17 cellular contexts compared by ENCODE assay signal in the genomic region with DNA sequence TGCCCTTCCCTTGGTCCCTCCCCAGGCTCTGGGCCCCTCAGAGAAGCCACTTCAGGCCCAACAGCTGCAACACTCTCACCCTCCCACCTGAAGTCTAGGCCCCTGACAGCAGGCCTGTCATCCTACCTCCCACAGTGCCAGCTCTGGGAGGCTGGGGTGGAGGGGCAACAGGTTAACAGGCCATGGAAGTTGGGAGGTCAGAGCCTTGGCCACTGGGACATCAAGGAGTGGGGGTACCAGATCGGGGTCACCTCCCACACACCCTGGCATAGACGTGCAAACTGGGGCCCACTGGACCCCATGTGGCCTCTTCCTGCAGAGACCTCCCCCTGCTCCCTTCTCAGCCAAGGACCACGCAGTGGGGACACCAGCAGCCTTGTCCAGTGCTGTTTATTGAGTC. TPM values are rescaled to one million over a fixed set of nuclear protein-coding genes. Genes with fewer than 3 reads are reported as not detected.
A peak's percentile ranks its signal among the peaks of the same experiment; 100 is the strongest.
DNase-seq lines count a peak whose midpoint lies in the region; ATAC-seq and TF ChIP-seq lines count a peak whose summit lies in the region.
"Had no signal": no experiment of that assay in that cellular context is flagged by ENCODE, and none has a peak within 500 bp of the region (broad histone marks: within the 10 kb centered on the region; RNA-seq: fewer than 3 reads in every experiment).

No MANE protein-coding gene starts in this region.

- no peak overlapping the region for H3K14ac ChIP-seq in neuronal stem cell (ENCODE audit: low read length)

- CTCF ChIA-PET in activated CD8-positive, alpha-beta memory T cell treated with anti-CD3 and anti-CD28 coated beads, Interleukin-2, amount 10 ng/mL, durations not matched to agents 7 days and 5 days (lab: Charles Lee), result interaction anchor here (5.1 kb wide), 1 partner anchor 13 kb away, joined by 55 read pairs; a partner anchor contains a TSS

- H2AK5ac ChIP-seq in neuronal stem cell (ENCODE audit: low read depth, low read length), result no peak overlapping the region

- H3K4me1 Mint-ChIP-seq in activated CD8-positive, alpha-beta memory T cell treated with anti-CD3 and anti-CD28 coated beads, Interleukin-2, amount 10 ng/mL, durations not matched to agents 7 days and 5 days, result peaks cover 29% of the 10 kb centered on the region

- no peak overlapping the region for H3K18ac ChIP-seq in neuronal stem cell (ENCODE audit: low read length)

- H3K27me3 ChIP-seq in Karpas-422 (ENCODE audit: low read length) (no peaks in the 10 kb centered on the region), neuronal stem cell (ENCODE audit: control insufficient read depth in 3 of 3, insufficient read depth in 3 of 3, low read depth in 1 of 3, low read length in 3 of 3) (peaks cover 0 to 2% (median 0%) of the 10 kb centered on the region in 3 experiments), lower lobe of right lung (ENCODE audit: low read depth) (no peaks in the 10 kb centered on the region)
- H3K27me3 ChIP-seq: cardiac muscle cell, heart right ventricle had no signal

- no peak for TF ChIP-seq CTCF in lower lobe of right lung (IDR thresholded peaks at IDR 0.05)
- no peak for TF ChIP-seq CTCF in omental fat pad (IDR thresholded peaks at IDR 0.05)

- no peaks in the 10 kb centered on the region for H3K9me3 Mint-ChIP-seq in activated CD8-positive, alpha-beta memory T cell treated with anti-CD3 and anti-CD28 coated beads, Interleukin-2, amount 10 ng/mL, durations not matched to agents 7 days and 5 days (ENCODE audit: low read depth)
- H3K9me3 Mint-ChIP-seq: H9; stimulated activated naive CD8-positive, alpha-beta T cell treated with anti-CD3 and anti-CD28 coated beads, Interleukin-15, amount 100 ng/mL, for 72 hours had no signal

- no peak overlapping the region for H2BK120ac ChIP-seq in neuronal stem cell (ENCODE audit: low read depth, low read length)

- no peak overlapping the region for H2BK15ac ChIP-seq in neuronal stem cell (ENCODE audit: low read length)

- peak overlapping the region; percentile 36 for H3K27ac Mint-ChIP-seq in activated CD8-positive, alpha-beta memory T cell treated with anti-CD3 and anti-CD28 coated beads, Interleukin-2, amount 10 ng/mL, durations not matched to agents 7 days and 5 days
- H3K27ac Mint-ChIP-seq: H9 had no signal

- H4K91ac ChIP-seq in neuronal stem cell (ENCODE audit: low read depth, low read length, poor library complexity), result no peak overlapping the region

- no peak overlapping the region for H3K4ac ChIP-seq in neuronal stem cell (ENCODE audit: low read length)

- H3K9me3 ChIP-seq in Karpas-422 (ENCODE audit: low read length), result no peaks in the 10 kb centered on the region
- peaks cover 0 to 1% of the 10 kb centered on the region in 2 donors for H3K9me3 ChIP-seq in neuronal stem cell (replicated peaks in 1 of 2; ENCODE audit: control insufficient read depth in 2 of 2, insufficient read depth in 1 of 2, low read depth in 1 of 2, low read length in 2 of 2)
- H3K9me3 ChIP-seq in lower lobe of right lung, result no peaks in the 10 kb centered on the region
- H3K9me3 ChIP-seq: heart right ventricle had no signal

- no peak overlapping the region for H3K23ac ChIP-seq in neuronal stem cell (ENCODE audit: low read depth, low read length, poor library complexity)

- no peaks in the 10 kb centered on the region for H3K27me3 Mint-ChIP-seq in activated CD8-positive, alpha-beta memory T cell treated with anti-CD3 and anti-CD28 coated beads, Interleukin-2, amount 10 ng/mL, durations not matched to agents 7 days and 5 days
- H3K27me3 Mint-ChIP-seq: stimulated activated naive CD8-positive, alpha-beta T cell treated with anti-CD3 and anti-CD28 coated beads, Interleukin-15, amount 100 ng/mL, for 72 hours had no signal

- no peak overlapping the region for H3K27ac ChIP-seq in Karpas-422 (ENCODE audit: low read length)
- peak overlapping the region; percentile 100 for H3K27ac ChIP-seq in caudate nucleus (ENCODE audit: low read depth, low read length)
- H3K27ac ChIP-seq in neuronal stem cell (replicated peaks; ENCODE audit: low read length), result no peak overlapping the region
- H3K27ac ChIP-seq in lower lobe of right lung, result no peak overlapping the region
- H3K27ac ChIP-seq: KMS-11 had no signal

- H3K4me2 ChIP-seq in Karpas-422 (ENCODE audit: low read depth, low read length, poor library complexity, severe bottlenecking) (peak overlapping the region; percentile 77), neuronal stem cell (ENCODE audit: insufficient read depth, low read length, poor library complexity, severe bottlenecking) (no peak overlapping the region)

- peaks cover 44% of the 10 kb centered on the region for H3K79me2 ChIP-seq in Karpas-422 (ENCODE audit: low read length)

- intact Hi-C loops in lower lobe of right lung (cut with DNase I), result no loop called here

- H4K20me1 ChIP-seq in Karpas-422 (ENCODE audit: insufficient read depth, low read depth, low read length), result peaks cover 26% of the 10 kb centered on the region

- no peak overlapping the region for H3K4me3 ChIP-seq in Karpas-422 (ENCODE audit: low read length)
- peak overlapping the region in 1 of 2 donors; percentile 15 for H3K4me3 ChIP-seq in neuronal stem cell (ENCODE audit: low read length in 2 of 2)
- no peak overlapping the region for H3K4me3 ChIP-seq in lower lobe of right lung
- H3K4me3 ChIP-seq: cardiac muscle cell, heart right ventricle had no signal

- peak overlapping the region; percentile 73 for H2BK12ac ChIP-seq in neuronal stem cell (ENCODE audit: low read length)

- H3K79me1 ChIP-seq in neuronal stem cell (ENCODE audit: low read depth, low read length), result peaks cover 41% of the 10 kb centered on the region

- DNase-seq in activated CD8-positive, alpha-beta memory T cell treated with anti-CD3 and anti-CD28 coated beads, Interleukin-2, amount 10 ng/mL, durations not matched to agents 7 days and 5 days, result no peak
- no peak for DNase-seq in activated CD8-positive, alpha-beta memory T cell treated with anti-CD3 and anti-CD28 coated beads, Interleukin-2, amount 50 U/mL, for 4 hours
- DNase-seq in Karpas-422 (peak; percentile 41), caudate nucleus (lab: John Stamatoyannopoulos, UW) (no peak), neuronal stem cell (ENCODE audit: low spot score) (no peak), lower lobe of right lung (no peak), omental fat pad (ENCODE audit: low spot score) (no peak)
- DNase-seq: activated naive CD4-positive, alpha-beta T cell; COR-L47; H9; heart right ventricle; NCI-H1105; retina; stimulated activated naive CD8-positive, alpha-beta T cell treated with anti-CD3 and anti-CD28 coated beads, Interleukin-15, amount 100 ng/mL, for 72 hours had no signal

- no peak overlapping the region for H3K4me3 Mint-ChIP-seq in activated CD8-positive, alpha-beta memory T cell treated with anti-CD3 and anti-CD28 coated beads, Interleukin-2, amount 10 ng/mL, durations not matched to agents 7 days and 5 days

- no peak for ATAC-seq in activated CD8-positive, alpha-beta memory T cell treated with anti-CD3 and anti-CD28 coated beads, Interleukin-2, amount 10 ng/mL, durations not matched to agents 7 days and 5 days
- ATAC-seq in GM19351 (IDR thresholded peaks at IDR 0.05; ENCODE audit: unreplicated experiment) (no peak), lower lobe of right lung (no peak), omental fat pad (ENCODE audit: low FRiP score) (no peak)
- ATAC-seq: heart right ventricle; stimulated activated naive CD8-positive, alpha-beta T cell treated with anti-CD3 and anti-CD28 coated beads, Interleukin-15, amount 100 ng/mL, for 72 hours had no signal

- no peak overlapping the region for H2BK5ac ChIP-seq in neuronal stem cell (ENCODE audit: low read length)

- H2AFZ ChIP-seq in Karpas-422 (ENCODE audit: low read length) (no peak overlapping the region), neuronal stem cell (ENCODE audit: low read length) (no peak overlapping the region)

- H3K36me3 Mint-ChIP-seq in activated CD8-positive, alpha-beta memory T cell treated with anti-CD3 and anti-CD28 coated beads, Interleukin-2, amount 10 ng/mL, durations not matched to agents 7 days and 5 days, result peaks cover 2% of the 10 kb centered on the region

- WGBS in neuronal stem cell (ENCODE audit: extremely low coverage in 2 of 2, insufficient read length in 2 of 2, insufficient replicate concordance in 1 of 2), 2 donors, result no CpG with 5 or more reads among the region's 3 CpGs

- H3K4me1 ChIP-seq in Karpas-422 (ENCODE audit: low read length) (peaks cover 32% of the 10 kb centered on the region), neuronal stem cell (ENCODE audit: control insufficient read depth in 2 of 2, insufficient read depth in 1 of 2, low read depth in 1 of 2, low read length in 2 of 2) (peaks cover 17 to 21% of the 10 kb centered on the region in 2 donors), lower lobe of right lung (peaks cover 59% of the 10 kb centered on the region)

- H3K9ac ChIP-seq in Karpas-422 (ENCODE audit: low read length) (no peak overlapping the region), neuronal stem cell (ENCODE audit: low read depth, low read length, poor library complexity) (no peak overlapping the region)
- H3K9ac ChIP-seq: KMS-11 had no signal

- H3K9me2 ChIP-seq in Karpas-422 (replicated peaks; ENCODE audit: insufficient read depth, low read length), result no peaks in the 10 kb centered on the region

- H3K36me3 ChIP-seq in Karpas-422 (ENCODE audit: insufficient read depth, low read length), result no peaks in the 10 kb centered on the region
- H3K36me3 ChIP-seq in neuronal stem cell (replicated peaks in 1 of 2; ENCODE audit: control insufficient read depth in 2 of 2, insufficient read depth in 2 of 2, low read length in 2 of 2), result peaks cover 13 to 36% of the 10 kb centered on the region in 2 donors
- H3K36me3 ChIP-seq in lower lobe of right lung, result peaks cover 35% of the 10 kb centered on the region

- no peak overlapping the region for H4K8ac ChIP-seq in neuronal stem cell (ENCODE audit: low read depth, low read length)

RNA-seq across cellular contexts. Expression of a gene that starts 2.8 kb away (rescaled TPM):
- total RNA-seq in activated CD8-positive, alpha-beta memory T cell treated with anti-CD3 and anti-CD28 coated beads, Interleukin-2, amount 10 ng/mL, durations not matched to agents 7 days and 5 days, result 10 to 100 TPM; 80.2 to 91.3 TPM
- total RNA-seq in Karpas-422 (2014; rRNA removed; shearing (Covaris generic); ENCODE audit: low replicate concordance), result 48.9 and 101 TPM in 2 replicates
- 55.4 TPM for polyA plus RNA-seq in neuronal stem cell (2013, experiment 1 of 2)
- 54.1 TPM for polyA plus RNA-seq in neuronal stem cell (2013, experiment 2 of 2)
- 57.6 TPM for total RNA-seq in lower lobe of right lung
- total RNA-seq in omental fat pad, result 10 to 100 TPM; 51.2 to 78.2 (median 67.1) TPM

RNA-seq across cellular contexts. Expression of a gene that starts 2.9 kb away (rescaled TPM):
- 10 to 100 TPM; 59.8 to 69.7 TPM for total RNA-seq in activated CD8-positive, alpha-beta memory T cell treated with anti-CD3 and anti-CD28 coated beads, Interleukin-2, amount 10 ng/mL, durations not matched to agents 7 days and 5 days
- 16.8 and 28.0 TPM in 2 replicates for total RNA-seq in Karpas-422 (2014; rRNA removed; shearing (Covaris generic); ENCODE audit: low replicate concordance)
- polyA plus RNA-seq in neuronal stem cell (2013, experiment 1 of 2), result 16.9 TPM
- polyA plus RNA-seq in neuronal stem cell (2013, experiment 2 of 2), result 16.3 TPM
- total RNA-seq in lower lobe of right lung, result 58.2 TPM
- total RNA-seq in omental fat pad, result 10 to 100 TPM; 17.4 to 38.8 (median 22.8) TPM

RNA-seq across cellular contexts. Expression of a gene that starts 9.3 kb away (rescaled TPM):
- 10 to 100 TPM; 11.1 to 13.3 TPM for total RNA-seq in activated CD8-positive, alpha-beta memory T cell treated with anti-CD3 and anti-CD28 coated beads, Interleukin-2, amount 10 ng/mL, durations not matched to agents 7 days and 5 days
- total RNA-seq in Karpas-422 (2014; rRNA removed; shearing (Covaris generic); ENCODE audit: low replicate concordance), result 5.7 and 15.2 TPM in 2 replicates
- polyA plus RNA-seq in neuronal stem cell (2013, experiment 1 of 2), result 6.1 TPM
- 6.4 TPM for polyA plus RNA-seq in neuronal stem cell (2013, experiment 2 of 2)
- total RNA-seq in lower lobe of right lung (17.8 TPM), omental fat pad (1 to 10 TPM; 3.6 to 6.5 (median 4.9) TPM)

RNA-seq across cellular contexts. Expression of a gene that starts 14.2 kb away (rescaled TPM):
- 10 to 100 TPM; 32.2 to 36.9 TPM for total RNA-seq in activated CD8-positive, alpha-beta memory T cell treated with anti-CD3 and anti-CD28 coated beads, Interleukin-2, amount 10 ng/mL, durations not matched to agents 7 days and 5 days
- total RNA-seq in Karpas-422 (2014; rRNA removed; shearing (Covaris generic); ENCODE audit: low replicate concordance), result 30.6 and 39.8 TPM in 2 replicates
- polyA plus RNA-seq in neuronal stem cell (2013, experiment 1 of 2), result 27.8 TPM
- 27.6 TPM for polyA plus RNA-seq in neuronal stem cell (2013, experiment 2 of 2)
- total RNA-seq in lower lobe of right lung, result 26.6 TPM
- 10 to 100 TPM; 21.6 to 29.1 (median 27.1) TPM for total RNA-seq in omental fat pad

RNA-seq across cellular contexts. Expression of a gene that starts 14.3 kb away (rescaled TPM):
- 10 to 100 TPM; 50.1 to 50.6 TPM for total RNA-seq in activated CD8-positive, alpha-beta memory T cell treated with anti-CD3 and anti-CD28 coated beads, Interleukin-2, amount 10 ng/mL, durations not matched to agents 7 days and 5 days
- 7.8 and 13.1 TPM in 2 replicates for total RNA-seq in Karpas-422 (2014; rRNA removed; shearing (Covaris generic); ENCODE audit: low replicate concordance)
- 16.1 TPM for polyA plus RNA-seq in neuronal stem cell (2013, experiment 1 of 2)
- polyA plus RNA-seq in neuronal stem cell (2013, experiment 2 of 2), result 15.4 TPM
- 15.6 TPM for total RNA-seq in lower lobe of right lung
- 1 to 10 TPM; 5.6 to 6.6 (median 6.1) TPM for total RNA-seq in omental fat pad
